ENCODE assay signal across 1 cellular context in genomic region chr5:82422001-82422740, GRCh38.
TF ChIP-seq lines count a peak whose summit lies in the region.

No MANE protein-coding gene starts in this region.

TF ChIP-seq in IMR-90, 13 proteins besides CTCF, POLR2A, EP300 and RAD21 (continued from another document):
- TF ChIP-seq USF2 (IDR thresholded peaks at IDR 0.05; ENCODE audit: low read depth, low read length) (no peak), SMC3 (IDR thresholded peaks at IDR 0.05; ENCODE audit: low read depth, low read length) (no peak), MXI1 (IDR thresholded peaks at IDR 0.05; ENCODE audit: borderline replicate concordance, low read depth, low read length) (no peak), BHLHE40 (IDR thresholded peaks at IDR 0.05; ENCODE audit: low read depth, low read length) (no peak), CEBPB (IDR thresholded peaks at IDR 0.05; ENCODE audit: low read depth, low read length) (no peak), MAFK (IDR thresholded peaks at IDR 0.05; ENCODE audit: low read depth, low read length) (no peak)
